ENCODE assay signal across 18 cellular contexts in genomic region chr21:34204021-34204420, GRCh38.
DNase-seq lines count a peak whose midpoint lies in the region; ATAC-seq and TF ChIP-seq lines count a peak whose summit lies in the region.
"Had no signal": no experiment of that assay in that cellular context is flagged by ENCODE, and none has a peak within 500 bp of the region (broad histone marks: within the 10 kb centered on the region; RNA-seq: fewer than 3 reads in every experiment).

No MANE protein-coding gene starts in this region.

- no peak for ATAC-seq in HG03439 (IDR thresholded peaks at IDR 0.05; ENCODE audit: unreplicated experiment)
- no peak for ATAC-seq in HG03095 (IDR thresholded peaks at IDR 0.05; ENCODE audit: unreplicated experiment)
- ATAC-seq: stimulated activated naive B cell treated with anti-CD40 and anti-IgM and Interleukin-4, amounts not matched to agents 10 μg/mL and 1 μg/mL and 100 μg/mL, for 72 hours had no signal

- H3K9me3 Mint-ChIP-seq in nephron progenitor cell, result peaks cover 10% of the 10 kb centered on the region
- H3K9me3 Mint-ChIP-seq: central memory CD8-positive, alpha-beta T cell had no signal

- H3K36me3 ChIP-seq in tibial artery (no peaks in the 10 kb centered on the region), H7 (replicated peaks; ENCODE audit: control insufficient read depth, insufficient read depth, low read length) (no peaks in the 10 kb centered on the region)

- peak overlapping the region; percentile 97 for H3K27ac Mint-ChIP-seq in nephron progenitor cell
- H3K27ac Mint-ChIP-seq: activated naive CD8-positive, alpha-beta T cell treated with anti-CD3 and anti-CD28 coated beads for 36 hours; stimulated activated naive B cell treated with anti-CD40 and anti-IgM and Interleukin-4, amounts not matched to agents 10 μg/mL and 1 μg/mL and 100 μg/mL, for 72 hours had no signal

- H3K4me3 Mint-ChIP-seq in nephron progenitor cell, result no peak overlapping the region
- H3K4me3 Mint-ChIP-seq: activated naive CD8-positive, alpha-beta T cell treated with anti-CD3 and anti-CD28 coated beads for 36 hours; central memory CD8-positive, alpha-beta T cell; stimulated activated naive B cell treated with anti-CD40 and anti-IgM and Interleukin-4, amounts not matched to agents 10 μg/mL and 1 μg/mL and 100 μg/mL, for 72 hours had no signal

- no peaks in the 10 kb centered on the region for H3K9me3 ChIP-seq in tibial artery

- H3K27me3 ChIP-seq in tibial artery (no peaks in the 10 kb centered on the region), H7 (ENCODE audit: control insufficient read depth, insufficient read depth, low read length) (no peaks in the 10 kb centered on the region)

- intact Hi-C loops in tibial artery (cut with DNase I; ENCODE audit: low total_unique reads), result loop anchor here (5.0 kb wide), 2 partner anchors 132 to 133 kb away; partner anchors contain the start of genes MRPS6 and SLC5A3

- H3K4me3 ChIP-seq in tibial artery (no peak overlapping the region), H7 (ENCODE audit: insufficient read depth, low read depth, low read length) (no peak overlapping the region)
- H3K4me3 ChIP-seq: smooth muscle cell had no signal

- peaks cover 0 to 65% (median 25%) of the 10 kb centered on the region in 4 donors for H3K4me1 ChIP-seq in tibial artery

- DNase-seq in NCI-H2227 (lab: John Stamatoyannopoulos, UW; ENCODE audit: unreplicated experiment) (peak; percentile 26), NCI-H2227 treated with DMSO at 0.1 percent for 48 hours (lab: John Stamatoyannopoulos, UW) (no peak), nephron progenitor cell (no peak), tibial artery (no peak), H7 (no peak)
- DNase-seq: activated CD4-positive, CD25-positive, alpha-beta regulatory T cell treated with anti-CD3 and anti-CD28 coated beads, Interleukin-2, amount 50 U/mL, for 72 hours; activated naive CD8-positive, alpha-beta T cell treated with anti-CD3 and anti-CD28 coated beads for 36 hours; GF-D8; NCI-H1436 treated with DMSO at 0.1 percent for 48 hours; NK-92 treated with Interleukin-12 subunit alpha and Interleukin-12 subunit beta, amount 100 ng/mL, for 24 hours; SIG-M5; stimulated activated naive B cell treated with anti-CD40 and anti-IgM and Interleukin-4, amounts not matched to agents 10 μg/mL and 1 μg/mL and 100 μg/mL, for 72 hours had no signal

- no peak for TF ChIP-seq CTCF in nephron progenitor cell (IDR thresholded peaks at IDR 0.05)
- no peak for TF ChIP-seq CTCF in tibial artery (IDR thresholded peaks at IDR 0.05)

- peaks cover 4% of the 10 kb centered on the region for H3K27me3 Mint-ChIP-seq in nephron progenitor cell (ENCODE audit: low read depth, poor library complexity)
- H3K27me3 Mint-ChIP-seq: activated naive CD8-positive, alpha-beta T cell treated with anti-CD3 and anti-CD28 coated beads for 36 hours; central memory CD8-positive, alpha-beta T cell had no signal

- H3K4me1 Mint-ChIP-seq in nephron progenitor cell, result peaks cover 70% of the 10 kb centered on the region

- H3K36me3 Mint-ChIP-seq in nephron progenitor cell (ENCODE audit: low read depth), result peaks cover 13% of the 10 kb centered on the region

- H3K27ac ChIP-seq in angular gyrus (ENCODE audit: low read depth, low read length) (peak overlapping the region; percentile 26), tibial artery (peak overlapping the region; percentile 71 to 78)
- H3K27ac ChIP-seq: epithelial cell of prostate had no signal
